Comparison of ENCODE assay signal across 21 cellular contexts in genomic region chr11:57231539-57232253, GRCh38. TPM values are rescaled to one million over a fixed set of nuclear protein-coding genes. Genes with fewer than 3 reads are reported as not detected.
"Had no signal": no experiment of that assay in that cellular context is flagged by ENCODE, and none has a peak within 500 bp of the region (broad histone marks: within the 10 kb centered on the region; RNA-seq: fewer than 3 reads in every experiment).

No MANE protein-coding gene starts in this region.

- DNase-seq: activated CD4-positive, alpha-beta T cell treated with anti-CD3 and anti-CD28 coated beads for 48 hours; activated CD8-positive, alpha-beta memory T cell treated with anti-CD3 and anti-CD28 coated beads, Interleukin-2, amount 50 U/mL, for 4 hours; activated CD8-positive, alpha-beta T cell treated with anti-CD3 and anti-CD28 coated beads, Interleukin-2, amount 10 ng/mL, durations not matched to agents 7 days and 5 days; activated gamma-delta T cell; activated T-cell treated with anti-CD3 and anti-CD28 coated beads, Interleukin-2, amount 50 U/mL, for 72 hours; brain microvascular endothelial cell; mammary epithelial cell; stimulated activated CD4-positive, alpha-beta T cell treated with anti-CD3 and anti-CD28 coated beads, Interleukin-4, amount 100 ng/mL, for 24 hours; stimulated activated naive CD4-positive, alpha-beta T cell; T-helper 2 cell; trophoblast cell had no signal

- H3K9me3 Mint-ChIP-seq: activated T-cell treated with anti-CD3 and anti-CD28 coated beads, Interleukin-2, amount 50 U/mL, for 72 hours; endodermal cell; natural killer cell treated with Interleukin-12 subunit alpha and Interleukin-12 subunit beta and Interleukin-15 and Interleukin-18, amount 100 ng/mL, for 72 hours had no signal

- H3K36me3 ChIP-seq: brain microvascular endothelial cell, prostate gland, SJSA1, suprapubic skin had no signal

- H3K36me3 Mint-ChIP-seq: activated naive CD8-positive, alpha-beta T cell; natural killer cell treated with Interleukin-12 subunit alpha and Interleukin-12 subunit beta and Interleukin-15 and Interleukin-18, amount 100 ng/mL, for 72 hours had no signal

- H3K9me3 ChIP-seq: prostate gland, SJSA1, suprapubic skin had no signal

- H3K27ac ChIP-seq: brain microvascular endothelial cell, prostate gland, SJSA1, suprapubic skin had no signal

- H3K27ac Mint-ChIP-seq: activated CD8-positive, alpha-beta T cell treated with anti-CD3 and anti-CD28 coated beads, Interleukin-2, amount 10 ng/mL, durations not matched to agents 7 days and 5 days; activated naive CD8-positive, alpha-beta T cell; activated T-cell treated with anti-CD3 and anti-CD28 coated beads, Interleukin-2, amount 50 U/mL, for 72 hours; endodermal cell; natural killer cell treated with Interleukin-12 subunit alpha and Interleukin-12 subunit beta and Interleukin-15 and Interleukin-18, amount 100 ng/mL, for 72 hours had no signal

- ATAC-seq: activated CD8-positive, alpha-beta T cell treated with anti-CD3 and anti-CD28 coated beads, Interleukin-2, amount 10 ng/mL, durations not matched to agents 7 days and 5 days; activated T-cell treated with anti-CD3 and anti-CD28 coated beads, Interleukin-2, amount 50 U/mL, for 72 hours; left lobe of liver; natural killer cell treated with Interleukin-12 subunit alpha and Interleukin-12 subunit beta and Interleukin-15 and Interleukin-18, amount 100 ng/mL, for 72 hours had no signal

- H3K4me3 ChIP-seq: prostate gland, SJSA1, skin epidermis, suprapubic skin had no signal

- H3K4me3 Mint-ChIP-seq: activated CD8-positive, alpha-beta T cell treated with anti-CD3 and anti-CD28 coated beads, Interleukin-2, amount 10 ng/mL, durations not matched to agents 7 days and 5 days; activated naive CD8-positive, alpha-beta T cell; activated T-cell treated with anti-CD3 and anti-CD28 coated beads, Interleukin-2, amount 50 U/mL, for 72 hours; endodermal cell; natural killer cell treated with Interleukin-12 subunit alpha and Interleukin-12 subunit beta and Interleukin-15 and Interleukin-18, amount 100 ng/mL, for 72 hours had no signal

- H3K4me1 ChIP-seq: prostate gland, SJSA1, suprapubic skin had no signal

RNA-seq across cellular contexts. Expression of gene APLNR, which starts 5.4 kb away (rescaled TPM):
- total RNA-seq: activated CD8-positive, alpha-beta T cell treated with anti-CD3 and anti-CD28 coated beads, Interleukin-2, amount 10 ng/mL, durations not matched to agents 7 days and 5 days; activated T-cell treated with anti-CD3 and anti-CD28 coated beads, Interleukin-2, amount 50 U/mL, for 72 hours; epithelial cell of proximal tubule; mammary epithelial cell; natural killer cell treated with Interleukin-12 subunit alpha and Interleukin-12 subunit beta and Interleukin-15 and Interleukin-18, amount 100 ng/mL, for 72 hours; SJSA1 had no signal
- polyA plus RNA-seq: mammary epithelial cell had no signal

RNA-seq across cellular contexts. Expression of gene LRRC55, which starts 49.9 kb away (rescaled TPM):
- total RNA-seq: activated CD8-positive, alpha-beta T cell treated with anti-CD3 and anti-CD28 coated beads, Interleukin-2, amount 10 ng/mL, durations not matched to agents 7 days and 5 days; activated T-cell treated with anti-CD3 and anti-CD28 coated beads, Interleukin-2, amount 50 U/mL, for 72 hours; epithelial cell of proximal tubule; mammary epithelial cell; natural killer cell treated with Interleukin-12 subunit alpha and Interleukin-12 subunit beta and Interleukin-15 and Interleukin-18, amount 100 ng/mL, for 72 hours; omental fat pad; SJSA1 had no signal
- polyA plus RNA-seq: mammary epithelial cell had no signal
